8 cellular contexts compared by ENCODE assay signal in genomic region chr1:23825076-23825761, GRCh38. TPM values are rescaled to one million over a fixed set of nuclear protein-coding genes. Genes with fewer than 3 reads are reported as not detected.
A peak's percentile ranks its signal among the peaks of the same experiment; 100 is the strongest.
DNase-seq lines count a peak whose midpoint lies in the region; ATAC-seq and TF ChIP-seq lines count a peak whose summit lies in the region.

Gene HMGCL (minus strand): TSS chr1:23825429. CDS start chr1:23825415, 14 bp downstream.

- peaks cover 2% of the 10 kb centered on the region for H3K36me3 Mint-ChIP-seq in chondrocyte (ENCODE audit: low read depth)

- H3K27ac ChIP-seq in A673 (ENCODE audit: low read depth, low read length, poor library complexity, severe bottlenecking) = peak within 1 kb of the TSS; percentile 93

- H3K36me3 ChIP-seq in A673 (ENCODE audit: insufficient read depth, low read length, poor library complexity, severe bottlenecking) (no peaks in the 10 kb centered on the region), kidney epithelial cell (ENCODE audit: control insufficient read depth, insufficient read depth, low read length) (no peaks in the 10 kb centered on the region)

- POLR2A ChIA-PET in A673 (lab: Charles Lee; ENCODE audit: low non-redundant PET) = interaction anchor here (0.6 kb wide), 1 partner anchor 810 kb away, joined by 3 read pairs; the partner anchor contains the start of gene TEX46

- peak within 1 kb of the TSS; percentile 93 for H3K27ac Mint-ChIP-seq in chondrocyte (ENCODE audit: unreplicated experiment)

- H3K27me3 ChIP-seq in A673 (replicated peaks; ENCODE audit: insufficient read depth, low read depth, low read length, poor library complexity) (no peaks in the 10 kb centered on the region), kidney epithelial cell (ENCODE audit: control insufficient read depth, insufficient read depth, low read length) (no peaks in the 10 kb centered on the region)

- no peaks in the 10 kb centered on the region for H3K9me3 ChIP-seq in A673 (ENCODE audit: low read depth, low read length, poor library complexity, severe bottlenecking)

- H3K9me3 Mint-ChIP-seq in chondrocyte (ENCODE audit: low read depth) = no peaks in the 10 kb centered on the region

- TF ChIP-seq CTCF in A673 (conservative IDR thresholded peaks at IDR 0.05; ENCODE audit: low read depth, low read length) (no peak), chondrocyte (IDR thresholded peaks at IDR 0.05) (no peak), kidney epithelial cell (IDR thresholded peaks at IDR 0.05; ENCODE audit: insufficient read depth, low read length, poor library complexity, severe bottlenecking) (no peak)

- ATAC-seq in GM18861 (IDR thresholded peaks at IDR 0.05; ENCODE audit: unreplicated experiment) (peak; percentile 51), HG03196 (IDR thresholded peaks at IDR 0.05; ENCODE audit: unreplicated experiment) (peak; percentile 74)

- H3K4me1 ChIP-seq in A673 (ENCODE audit: insufficient read depth, low read length, poor library complexity, severe bottlenecking) = peaks cover 12% of the 10 kb centered on the region

- H3K4me3 ChIP-seq in A673 (ENCODE audit: low read depth, low read length, poor library complexity, severe bottlenecking) (peak within 1 kb of the TSS; percentile 82), kidney epithelial cell (ENCODE audit: low read depth, low read length) (peak within 1 kb of the TSS; percentile 67)

- peak within 1 kb of the TSS; percentile 87 for H3K4me3 Mint-ChIP-seq in chondrocyte (ENCODE audit: unreplicated experiment)

- intact Hi-C loops in A673 (cut with micrococcal nuclease; ENCODE audit: unreplicated experiment) = no loop called here

- BruUV-seq in A673 (replicated peaks; lab: Mats Ljungman, UMichigan) = no TSS peak

- peaks cover 19% of the 10 kb centered on the region for H3K4me1 Mint-ChIP-seq in chondrocyte (ENCODE audit: low read depth)

- H3K27me3 Mint-ChIP-seq in chondrocyte (ENCODE audit: low read depth) = no peaks in the 10 kb centered on the region

- peak; percentile 95 for DNase-seq in A673 (ENCODE audit: low spot score)
- peak; percentile 93 for DNase-seq in NCI-H510A treated with DMSO at 0.1 percent for 48 hours (lab: John Stamatoyannopoulos, UW)
- DNase-seq in activated CD4-positive, alpha-beta T cell treated with anti-CD3 and anti-CD28 coated beads for 24 hours (ENCODE audit: low read depth in 2 of 2) = peak; percentile 79 to 86
- DNase-seq in chondrocyte (ENCODE audit: low spot score) = no peak
- peak; percentile 63 for DNase-seq in kidney epithelial cell (ENCODE audit: low read depth)
- DNase-seq in stimulated activated CD4-positive, alpha-beta T cell treated with anti-CD3 and anti-CD28 coated beads, Interleukin-15, amount 100 ng/mL, for 24 hours = peak; percentile 94

- CTCF ChIA-PET in A673 (lab: Charles Lee) = interaction anchor here (0.6 to 1.0 kb wide), 3 partner anchors 14 to 91 kb away, joined by 4 to 6 read pairs (median 5); no protein-coding TSS in a partner anchor

RNA-seq across cellular contexts. Expression of gene HMGCL, which starts in this region (rescaled TPM):
- total RNA-seq in A673 (2021) (13.9 and 17.1 TPM in 2 replicates), chondrocyte (22.0 to 26.8 TPM (median 25.9 TPM) in 3 replicates), kidney epithelial cell (52.4 and 65.6 TPM in 2 replicates)
